ENCODE assay signal across 2 cellular contexts in the genomic region with DNA sequence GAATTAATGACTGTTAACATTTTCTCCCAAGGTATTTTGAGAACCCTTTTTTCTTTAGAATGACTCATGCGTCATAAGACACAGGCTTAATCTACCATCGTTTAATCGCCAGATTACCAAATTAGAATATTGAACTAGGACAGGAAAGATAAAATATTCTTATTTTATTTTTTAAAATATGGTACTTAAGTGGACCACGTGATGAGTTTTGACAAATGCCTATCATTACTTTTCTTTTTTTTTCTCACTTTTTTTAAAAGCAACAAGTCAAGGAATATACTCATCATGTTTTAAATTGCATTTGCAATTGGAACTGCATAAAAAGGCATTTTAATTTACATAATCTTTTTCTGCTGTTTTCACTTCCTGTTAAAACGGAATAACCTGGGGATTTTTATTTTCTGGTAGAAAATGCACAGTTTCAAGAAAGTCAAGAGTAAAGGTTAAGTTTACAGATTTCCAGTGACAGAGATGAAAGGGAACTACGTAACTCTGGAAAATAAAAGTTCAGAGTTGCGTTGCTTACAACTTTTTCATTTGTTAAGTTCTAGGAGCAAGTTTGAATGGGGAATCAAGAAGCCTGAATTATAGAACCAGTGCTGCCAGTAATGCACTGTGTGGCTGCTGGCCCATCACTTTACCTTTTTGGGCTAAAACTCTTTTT.
A peak's percentile ranks its signal among the peaks of the same experiment; 100 is the strongest.
TF ChIP-seq lines count a peak whose summit lies in the region.

No MANE protein-coding gene starts in this region.

TF ChIP-seq in GM12878, 131 proteins besides CTCF, POLR2A, EP300 and RAD21 (continues in another document):
- TF ChIP-seq, protein P1, sequence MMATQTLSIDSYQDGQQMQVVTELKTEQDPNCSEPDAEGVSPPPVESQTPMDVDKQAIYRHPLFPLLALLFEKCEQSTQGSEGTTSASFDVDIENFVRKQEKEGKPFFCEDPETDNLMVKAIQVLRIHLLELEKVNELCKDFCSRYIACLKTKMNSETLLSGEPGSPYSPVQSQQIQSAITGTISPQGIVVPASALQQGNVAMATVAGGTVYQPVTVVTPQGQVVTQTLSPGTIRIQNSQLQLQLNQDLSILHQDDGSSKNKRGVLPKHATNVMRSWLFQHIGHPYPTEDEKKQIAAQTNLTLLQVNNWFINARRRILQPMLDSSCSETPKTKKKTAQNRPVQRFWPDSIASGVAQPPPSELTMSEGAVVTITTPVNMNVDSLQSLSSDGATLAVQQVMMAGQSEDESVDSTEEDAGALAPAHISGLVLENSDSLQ (IDR thresholded peaks at IDR 0.05) = no peak
- TF ChIP-seq IKZF2 (IDR thresholded peaks at IDR 0.05) (peak; percentile 13 to 59; a peak in 1 of 4 replicates), NRF1 (conservative IDR thresholded peaks at IDR 0.05; ENCODE audit: low read depth, low read length) (no peak), EZH2 (IDR thresholded peaks at IDR 0.05; ENCODE audit: borderline replicate concordance, control insufficient read depth, low read depth, low read length) (no peak), TCF7 (IDR thresholded peaks at IDR 0.05; ENCODE audit: borderline replicate concordance) (peak; percentile 60; the same call in 1 of the 2 replicates), EED (IDR thresholded peaks at IDR 0.05; ENCODE audit: low read depth) (peak; percentile 71), SPI1 (IDR thresholded peaks at IDR 0.05; ENCODE audit: borderline replicate concordance, insufficient read depth, low read depth, low read length) (peak; percentile 78), IRF4 (IDR thresholded peaks at IDR 0.05; ENCODE audit: low read depth, low read length) (no peak), ATF7 (IDR thresholded peaks at IDR 0.05; ENCODE audit: low read depth) (peak; percentile 27), BACH1 (IDR thresholded peaks at IDR 0.05; ENCODE audit: borderline replicate concordance) (no peak), BHLHE40 (IDR thresholded peaks at IDR 0.05; ENCODE audit: borderline replicate concordance in 1 of 2, low read depth in 2 of 2, low read length in 1 of 2) (0 out of 4 replicates have a peak, but pooled peaks of 1 of the 2 experiments have one; percentile 21), PAX8 (IDR thresholded peaks at IDR 0.05) (no peak), JUNB (IDR thresholded peaks at IDR 0.05) (peak; percentile 10; the same call in 1 of the 2 replicates), FOXK2 (IDR thresholded peaks at IDR 0.05) (no peak), NFIC (IDR thresholded peaks at IDR 0.05; ENCODE audit: low read depth, low read length) (peak; percentile 58), RAD51 (IDR thresholded peaks at IDR 0.05) (peak; percentile 77), DPF2 (IDR thresholded peaks at IDR 0.05) (no peak), NR2F1 (conservative IDR thresholded peaks at IDR 0.05) (peak; percentile 78; the same call in 1 of the 2 replicates), CHD2 (IDR thresholded peaks at IDR 0.05; ENCODE audit: borderline replicate concordance, low read depth, low read length) (no peak), SUZ12 (IDR thresholded peaks at IDR 0.05; ENCODE audit: unreplicated experiment) (no peak)
- TF ChIP-seq, protein P2, sequence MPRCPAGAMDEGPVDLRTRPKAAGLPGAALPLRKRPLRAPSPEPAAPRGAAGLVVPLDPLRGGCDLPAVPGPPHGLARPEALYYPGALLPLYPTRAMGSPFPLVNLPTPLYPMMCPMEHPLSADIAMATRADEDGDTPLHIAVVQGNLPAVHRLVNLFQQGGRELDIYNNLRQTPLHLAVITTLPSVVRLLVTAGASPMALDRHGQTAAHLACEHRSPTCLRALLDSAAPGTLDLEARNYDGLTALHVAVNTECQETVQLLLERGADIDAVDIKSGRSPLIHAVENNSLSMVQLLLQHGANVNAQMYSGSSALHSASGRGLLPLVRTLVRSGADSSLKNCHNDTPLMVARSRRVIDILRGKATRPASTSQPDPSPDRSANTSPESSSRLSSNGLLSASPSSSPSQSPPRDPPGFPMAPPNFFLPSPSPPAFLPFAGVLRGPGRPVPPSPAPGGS (IDR thresholded peaks at IDR 0.05; ENCODE audit: borderline replicate concordance, insufficient read depth, low read depth, low read length, poor library complexity, severe bottlenecking) = no peak
- TF ChIP-seq, protein P3, sequence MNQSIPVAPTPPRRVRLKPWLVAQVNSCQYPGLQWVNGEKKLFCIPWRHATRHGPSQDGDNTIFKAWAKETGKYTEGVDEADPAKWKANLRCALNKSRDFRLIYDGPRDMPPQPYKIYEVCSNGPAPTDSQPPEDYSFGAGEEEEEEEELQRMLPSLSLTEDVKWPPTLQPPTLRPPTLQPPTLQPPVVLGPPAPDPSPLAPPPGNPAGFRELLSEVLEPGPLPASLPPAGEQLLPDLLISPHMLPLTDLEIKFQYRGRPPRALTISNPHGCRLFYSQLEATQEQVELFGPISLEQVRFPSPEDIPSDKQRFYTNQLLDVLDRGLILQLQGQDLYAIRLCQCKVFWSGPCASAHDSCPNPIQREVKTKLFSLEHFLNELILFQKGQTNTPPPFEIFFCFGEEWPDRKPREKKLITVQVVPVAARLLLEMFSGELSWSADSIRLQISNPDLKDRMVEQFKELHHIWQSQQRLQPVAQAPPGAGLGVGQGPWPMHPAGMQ (IDR thresholded peaks at IDR 0.05; ENCODE audit: borderline replicate concordance) = no peak
- TF ChIP-seq, protein P4, sequence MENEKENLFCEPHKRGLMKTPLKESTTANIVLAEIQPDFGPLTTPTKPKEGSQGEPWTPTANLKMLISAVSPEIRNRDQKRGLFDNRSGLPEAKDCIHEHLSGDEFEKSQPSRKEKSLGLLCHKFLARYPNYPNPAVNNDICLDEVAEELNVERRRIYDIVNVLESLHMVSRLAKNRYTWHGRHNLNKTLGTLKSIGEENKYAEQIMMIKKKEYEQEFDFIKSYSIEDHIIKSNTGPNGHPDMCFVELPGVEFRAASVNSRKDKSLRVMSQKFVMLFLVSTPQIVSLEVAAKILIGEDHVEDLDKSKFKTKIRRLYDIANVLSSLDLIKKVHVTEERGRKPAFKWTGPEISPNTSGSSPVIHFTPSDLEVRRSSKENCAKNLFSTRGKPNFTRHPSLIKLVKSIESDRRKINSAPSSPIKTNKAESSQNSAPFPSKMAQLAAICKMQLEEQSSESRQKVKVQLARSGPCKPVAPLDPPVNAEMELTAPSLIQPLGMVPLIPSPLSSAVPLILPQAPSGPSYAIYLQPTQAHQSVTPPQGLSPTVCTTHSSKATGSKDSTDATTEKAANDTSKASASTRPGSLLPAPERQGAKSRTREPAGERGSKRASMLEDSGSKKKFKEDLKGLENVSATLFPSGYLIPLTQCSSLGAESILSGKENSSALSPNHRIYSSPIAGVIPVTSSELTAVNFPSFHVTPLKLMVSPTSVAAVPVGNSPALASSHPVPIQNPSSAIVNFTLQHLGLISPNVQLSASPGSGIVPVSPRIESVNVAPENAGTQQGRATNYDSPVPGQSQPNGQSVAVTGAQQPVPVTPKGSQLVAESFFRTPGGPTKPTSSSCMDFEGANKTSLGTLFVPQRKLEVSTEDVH (IDR thresholded peaks at IDR 0.05; ENCODE audit: low read depth, partially characterized antibody) = no peak

TF ChIP-seq in HEK293T, 16 proteins besides CTCF, POLR2A, EP300 and RAD21 (continued from another document):
- TF ChIP-seq, protein P1 (IDR thresholded peaks at IDR 0.05) = no peak
- TF ChIP-seq CTBP1 (IDR thresholded peaks at IDR 0.05; ENCODE audit: borderline replicate concordance) (no peak), ELF4 (IDR thresholded peaks at IDR 0.05) (no peak), ZNF384 (IDR thresholded peaks at IDR 0.05) (no peak)
